In genomic region chr16:46853713-46854443, GRCh38 we compare ENCODE assay signal across 8 cellular contexts. TPM values are rescaled to one million over a fixed set of nuclear protein-coding genes. Genes with fewer than 3 reads are reported as not detected.
DNase-seq lines count a peak whose midpoint lies in the region; ATAC-seq and TF ChIP-seq lines count a peak whose summit lies in the region.

No MANE protein-coding gene starts in this region.

- no peak overlapping the region for H3K4me3 ChIP-seq in cardiac muscle cell
- H3K4me3 ChIP-seq in vagina, result no peak overlapping the region

- peak; percentile 95 for ATAC-seq in SK-N-SH treated with all-trans-retinoic acid at 6 μM for 48 hours

- H3K27me3 ChIP-seq in cardiac muscle cell (no peaks in the 10 kb centered on the region), vagina (no peaks in the 10 kb centered on the region)

- no peak for TF ChIP-seq POLR2A in vagina (IDR thresholded peaks at IDR 0.05)

- peak; percentile 40 for DNase-seq in NK-92 treated with Interleukin-12 subunit alpha and Interleukin-12 subunit beta, amount 100 ng/mL, for 24 hours (lab: John Stamatoyannopoulos, UW)
- DNase-seq in NK-92 (lab: John Stamatoyannopoulos, UW; ENCODE audit: unreplicated experiment) (no peak), LHCN-M2 (ENCODE audit: low read depth) (peak; percentile 54), cardiac muscle cell (ENCODE audit: low read depth in 1 of 2, low spot score in 1 of 2) (peak; percentile 83 to 85), progenitor cell of endocrine pancreas (ENCODE audit: low spot score, unreplicated experiment) (peak; percentile 71), vagina (ENCODE audit: extremely low spot score in 2 of 2) (no peak)
- peak; percentile 20 for DNase-seq in activated naive CD8-positive, alpha-beta T cell treated with anti-CD3 and anti-CD28 coated beads, Interleukin-2, amount 50 U/mL, for 16 hours (ENCODE audit: low read depth, low spot score)

- H3K27ac ChIP-seq in cardiac muscle cell (no peak overlapping the region), vagina (no peak overlapping the region)

- H3K4me1 Mint-ChIP-seq in progenitor cell of endocrine pancreas (ENCODE audit: low read depth), result peaks cover 24% of the 10 kb centered on the region

- H3K36me3 ChIP-seq in cardiac muscle cell, result no peaks in the 10 kb centered on the region
- H3K36me3 ChIP-seq in vagina, result no peaks in the 10 kb centered on the region

- H3K4me3 Mint-ChIP-seq in progenitor cell of endocrine pancreas (ENCODE audit: low read depth), result no peak overlapping the region

- no peaks in the 10 kb centered on the region for H3K9me3 Mint-ChIP-seq in progenitor cell of endocrine pancreas (ENCODE audit: low read depth)

- H3K4me1 ChIP-seq in cardiac muscle cell (ENCODE audit: low read depth), result no peaks in the 10 kb centered on the region
- H3K4me1 ChIP-seq in vagina, result no peaks in the 10 kb centered on the region

- TF ChIP-seq CTCF in cardiac muscle cell (IDR thresholded peaks at IDR 0.05; ENCODE audit: low read depth, low read length) (peak; percentile 86), progenitor cell of endocrine pancreas (IDR thresholded peaks at IDR 0.05; ENCODE audit: unreplicated experiment) (peak; percentile 87), vagina (IDR thresholded peaks at IDR 0.05) (peak; percentile 47 to 61 (median 58))

- peaks cover 5% of the 10 kb centered on the region for H3K27me3 Mint-ChIP-seq in progenitor cell of endocrine pancreas

- H3K9me3 ChIP-seq in cardiac muscle cell (ENCODE audit: low read depth), result no peaks in the 10 kb centered on the region
- no peaks in the 10 kb centered on the region for H3K9me3 ChIP-seq in vagina

- H3K36me3 Mint-ChIP-seq in progenitor cell of endocrine pancreas (ENCODE audit: insufficient read depth), result no peaks in the 10 kb centered on the region

- intact Hi-C loops in vagina (cut with DNase I), result loop anchor here (5.0 kb wide), 1 partner anchor 53 kb away; no protein-coding TSS in a partner anchor

- H3K27ac Mint-ChIP-seq in progenitor cell of endocrine pancreas, result peak overlapping the region; percentile 68

TF ChIP-seq in SK-N-SH treated with all-trans-retinoic acid at 6 μM for 48 hours, 23 proteins besides CTCF, POLR2A, EP300 and RAD21:
- TF ChIP-seq TCF4 (CRISPR knock-in tag; IDR thresholded peaks at IDR 0.05; ENCODE audit: borderline replicate concordance) (no peak), RARB (CRISPR knock-in tag; IDR thresholded peaks at IDR 0.05) (no peak), ZC3H10 (CRISPR knock-in tag; IDR thresholded peaks at IDR 0.05) (no peak), TOX (CRISPR knock-in tag; IDR thresholded peaks at IDR 0.05; ENCODE audit: borderline replicate concordance) (no peak), SNAI2 (CRISPR knock-in tag; IDR thresholded peaks at IDR 0.05) (no peak), ZNF8 (CRISPR knock-in tag; IDR thresholded peaks at IDR 0.05) (no peak), POU6F1 (CRISPR knock-in tag; IDR thresholded peaks at IDR 0.05; ENCODE audit: borderline replicate concordance, low read depth) (no peak)

RNA-seq across cellular contexts. Expression of gene C16orf87, which starts 22.9 kb away (rescaled TPM):
- 9.5 and 12.0 TPM in 2 replicates for total RNA-seq in LHCN-M2 (2014; rRNA removed)
- polyA plus RNA-seq in LHCN-M2 (2012), result 6.5 TPM
- total RNA-seq in cardiac muscle cell, result 26.0 and 41.0 TPM in 2 replicates
- polyA plus RNA-seq in cardiac muscle cell, result 45.1 and 66.6 TPM in 2 replicates
- 17.2 and 17.8 TPM in 2 replicates for total RNA-seq in progenitor cell of endocrine pancreas
- total RNA-seq in vagina, result 7.9 TPM

RNA-seq across cellular contexts. Expression of gene GPT2, which starts 30.3 kb away (rescaled TPM):
- 16.0 and 20.1 TPM in 2 replicates for total RNA-seq in LHCN-M2 (2014; rRNA removed)
- polyA plus RNA-seq in LHCN-M2 (2012), result 12.5 TPM
- 34.4 and 36.6 TPM in 2 replicates for total RNA-seq in cardiac muscle cell
- polyA plus RNA-seq in cardiac muscle cell, result 28.4 and 35.4 TPM in 2 replicates
- 93.1 and 99.5 TPM in 2 replicates for total RNA-seq in progenitor cell of endocrine pancreas
- total RNA-seq in vagina, result 18.4 TPM

Comparison
In these comparisons a context has a peak if more than half of its experiments do, and no peak if none do; other contexts are left out.
1. DNase-seq: peak in NK-92 treated with Interleukin-12 subunit alpha and Interleukin-12 subunit beta, amount 100 ng/mL, for 24 hours (single experiment), LHCN-M2 (single experiment), activated naive CD8-positive, alpha-beta T cell treated with anti-CD3 and anti-CD28 coated beads, Interleukin-2, amount 50 U/mL, for 16 hours (single experiment), cardiac muscle cell (2 of 2) and progenitor cell of endocrine pancreas (single experiment); none in NK-92 (single experiment) and vagina (0 of 2).
2. Peak in every context shown above with its lines, with median percentiles within 50 percentile points of each other: CTCF ChIP-seq.